In the genomic region with DNA sequence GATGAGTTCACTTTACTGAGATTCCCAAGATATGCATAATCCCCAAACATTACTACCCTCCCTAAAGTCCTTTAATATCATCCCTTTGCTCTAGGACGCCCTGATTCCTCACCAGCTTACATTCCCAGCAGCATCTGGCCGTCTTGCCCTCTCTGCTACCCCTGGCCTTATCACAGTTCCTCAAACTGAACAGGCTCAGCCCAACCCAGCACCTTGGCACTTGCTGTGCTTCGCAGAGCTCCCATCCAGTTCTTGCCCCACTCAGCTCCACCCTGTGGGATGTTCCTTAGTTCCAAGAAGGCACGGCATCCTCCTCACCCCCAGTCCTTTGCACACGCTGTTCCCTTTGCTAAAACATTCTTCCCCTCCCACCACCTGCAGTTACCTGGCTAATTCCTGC, we compare ENCODE assay signal across 25 cellular contexts.
"Had no signal": no experiment of that assay in that cellular context is flagged by ENCODE, and none has a peak within 500 bp of the region (broad histone marks: within the 10 kb centered on the region; RNA-seq: fewer than 3 reads in every experiment).

No MANE protein-coding gene starts in this region.

- H3K4me3 ChIP-seq: left lung, lung, ovary, right atrium auricular region, right lobe of liver, smooth muscle cell, transverse colon, upper lobe of left lung, vagina had no signal

- FAIRE-seq: islet of Langerhans, kidney had no signal

- H3K4me1 ChIP-seq: left lung, right atrium auricular region, right lobe of liver, transverse colon, upper lobe of left lung, vagina had no signal

- H3K36me3 ChIP-seq: left lung, ovary, right atrium auricular region, right lobe of liver, transverse colon, upper lobe of left lung, vagina had no signal

- DNase-seq: hypothalamus; immature natural killer cell; kidney; left colon; mesendoderm; naive B cell; natural killer cell; ovary; right lobe of liver; stimulated activated CD4-positive, alpha-beta T cell treated with anti-CD3 and anti-CD28 coated beads, Interleukin-1b, Interleukin-23, amount 100 ng/mL, for 48 hours; stimulated activated CD4-positive, alpha-beta T cell treated with anti-CD3 and anti-CD28 coated beads, Interleukin-2, amount 100 ng/mL, for 48 hours; stimulated activated CD4-positive, alpha-beta T cell treated with anti-CD3 and anti-CD28 coated beads, Interleukin-4, amount 100 ng/mL, for 4 hours; stimulated activated CD8-positive, alpha-beta memory T cell treated with anti-CD3 and anti-CD28 coated beads, Interleukin-4, amount 100 ng/mL, for 48 hours; stimulated activated naive CD4-positive, alpha-beta T cell treated with Interleukin-2 at 50 U/mL for 16 hours; stimulated activated naive CD8-positive, alpha-beta T cell treated with anti-CD3 and anti-CD28 coated beads, Interleukin-15, amount 100 ng/mL, for 72 hours; substantia nigra; transverse colon; upper lobe of left lung had no signal

- H3K27ac ChIP-seq: left lung, ovary, right atrium auricular region, right lobe of liver, transverse colon, upper lobe of left lung, vagina had no signal

- H3K4me2 ChIP-seq: smooth muscle cell had no signal

- ATAC-seq: left colon; left lung; natural killer cell; right lobe of liver; stimulated activated memory B cell treated with anti-CD40 and anti-IgM and Interleukin-4, amounts not matched to agents 10 μg/mL and 1 μg/mL and 100 μg/mL, for 72 hours; stimulated activated naive CD8-positive, alpha-beta T cell treated with anti-CD3 and anti-CD28 coated beads, Interleukin-15, amount 100 ng/mL, for 72 hours had no signal

- H3K27me3 ChIP-seq: ovary, right atrium auricular region, right lobe of liver, upper lobe of left lung, vagina had no signal

- H3K9me3 ChIP-seq: left lung, ovary, right atrium auricular region, right lobe of liver, transverse colon, upper lobe of left lung, vagina had no signal
